8 cellular contexts compared by ENCODE assay signal in genomic region chr13:19601749-19602725, GRCh38. TPM values are rescaled to one million over a fixed set of nuclear protein-coding genes. Genes with fewer than 3 reads are reported as not detected.
A peak's percentile ranks its signal among the peaks of the same experiment; 100 is the strongest.
DNase-seq lines count a peak whose midpoint lies in the region; TF ChIP-seq lines count a peak whose summit lies in the region.

No MANE protein-coding gene starts in this region.

- H3K27ac Mint-ChIP-seq in endothelial cell (ENCODE audit: unreplicated experiment): no peak overlapping the region
- peak overlapping the region; percentile 53 for H3K27ac Mint-ChIP-seq in type B pancreatic cell

- H3K27me3 Mint-ChIP-seq in endothelial cell (ENCODE audit: unreplicated experiment): peaks cover 12% of the 10 kb centered on the region
- peaks cover 5% of the 10 kb centered on the region for H3K27me3 Mint-ChIP-seq in type B pancreatic cell

- TF ChIP-seq CTCF in LNCaP clone FGC (IDR thresholded peaks at IDR 0.05; ENCODE audit: control insufficient read depth, extremely low read depth, insufficient read depth): peak; percentile 23; the same call in 1 of the 2 replicates
- TF ChIP-seq CTCF in VCaP (conservative IDR thresholded peaks at IDR 0.05): peak; percentile 56
- TF ChIP-seq CTCF in endothelial cell (IDR thresholded peaks at IDR 0.05; ENCODE audit: unreplicated experiment): no peak
- peak; percentile 70 for TF ChIP-seq CTCF in type B pancreatic cell (conservative IDR thresholded peaks at IDR 0.05)

- H3K4me1 Mint-ChIP-seq in endothelial cell (ENCODE audit: unreplicated experiment) (no peaks in the 10 kb centered on the region), type B pancreatic cell (ENCODE audit: unreplicated experiment) (peaks cover 3% of the 10 kb centered on the region)

- no peaks in the 10 kb centered on the region for H3K4me1 ChIP-seq in mucosa of stomach (ENCODE audit: control insufficient read depth, insufficient read depth, low read length)

- no peaks in the 10 kb centered on the region for H3K9me3 ChIP-seq in mucosa of stomach (ENCODE audit: control insufficient read depth, low read length)

- H3K9me3 Mint-ChIP-seq in endothelial cell (ENCODE audit: unreplicated experiment) (peaks cover 10% of the 10 kb centered on the region), type B pancreatic cell (peaks cover 9% of the 10 kb centered on the region)

- H3K27ac ChIP-seq in VCaP: peak overlapping the region; percentile 76

- peak overlapping the region; percentile 48 for H3K4me3 ChIP-seq in LNCaP clone FGC (ENCODE audit: low read depth, low read length)
- peak overlapping the region; percentile 8 for H3K4me3 ChIP-seq in mucosa of stomach (ENCODE audit: low read length)

- H3K9ac ChIP-seq in mucosa of stomach (ENCODE audit: low read length): peak overlapping the region; percentile 27

- peak; percentile 52 to 56 for DNase-seq in SHP77 (lab: John Stamatoyannopoulos, UW)
- no peak for DNase-seq in SHP77 treated with DMSO at 0.1 percent for 48 hours (lab: John Stamatoyannopoulos, UW)
- peak; percentile 4 for DNase-seq in H4 (ENCODE audit: low spot score)
- DNase-seq in LNCaP clone FGC (ENCODE audit: low read depth): no peak
- peak; percentile 59 for DNase-seq in endothelial cell (ENCODE audit: low spot score)
- peak; percentile 78 for DNase-seq in type B pancreatic cell (ENCODE audit: extremely low spot score, unreplicated experiment)

- H3K36me3 ChIP-seq in mucosa of stomach (ENCODE audit: control insufficient read depth, insufficient read depth, low read length): no peaks in the 10 kb centered on the region

- peaks cover 5% of the 10 kb centered on the region for H3K27me3 ChIP-seq in mucosa of stomach (ENCODE audit: control insufficient read depth, insufficient read depth, low read length)

- H3K4me3 Mint-ChIP-seq in endothelial cell (ENCODE audit: unreplicated experiment) (peak overlapping the region; percentile 76), type B pancreatic cell (peak overlapping the region; percentile 84)

- H3K36me3 Mint-ChIP-seq in endothelial cell (ENCODE audit: low read depth, unreplicated experiment): no peaks in the 10 kb centered on the region
- H3K36me3 Mint-ChIP-seq in type B pancreatic cell: peaks cover 20% of the 10 kb centered on the region

RNA-seq across cellular contexts. Expression of gene MPHOSPH8, which starts 31.4 kb away (rescaled TPM):
- total RNA-seq in H4 (2014; rRNA removed; shearing (Covaris generic)): 4.8 and 5.7 TPM in 2 replicates
- total RNA-seq in endothelial cell (ENCODE audit: unreplicated experiment): 19.2 TPM
- total RNA-seq in type B pancreatic cell (ENCODE audit: low replicate concordance): 30.5 and 32.8 TPM in 2 replicates

RNA-seq across cellular contexts. Expression of gene TPTE2, which starts 40.7 kb away (rescaled TPM):
- not detected in 2 replicates for total RNA-seq in H4 (2014; rRNA removed; shearing (Covaris generic))
- total RNA-seq in endothelial cell (ENCODE audit: unreplicated experiment) (not detected), type B pancreatic cell (ENCODE audit: low replicate concordance) (not detected in 2 replicates)

Comparison
In these comparisons a context has a peak if more than half of its experiments do, and no peak if none do; other contexts are left out.
1. DNase-seq: peak in SHP77 (2 of 2), H4 (single experiment), endothelial cell (single experiment) and type B pancreatic cell (single experiment); none in SHP77 treated with DMSO at 0.1 percent for 48 hours (single experiment) and LNCaP clone FGC (single experiment).